ENCODE assay signal across 8 cellular contexts in genomic region chr19:3670258-3670795, GRCh38. TPM values are rescaled to one million over a fixed set of nuclear protein-coding genes. Genes with fewer than 3 reads are reported as not detected.
DNase-seq lines count a peak whose midpoint lies in the region; ATAC-seq and TF ChIP-seq lines count a peak whose summit lies in the region.

No MANE protein-coding gene starts in this region.

- H3K4me1 ChIP-seq in neural progenitor cell = peaks cover 39% of the 10 kb centered on the region

- peak; percentile 88 for DNase-seq in A172 (ENCODE audit: low spot score)
- peak; percentile 86 for DNase-seq in NCI-H460 (ENCODE audit: extremely low read depth, low read depth)
- peak; percentile 97 for DNase-seq in fibroblast of pulmonary artery (ENCODE audit: low read depth)
- DNase-seq in neural progenitor cell (ENCODE audit: low spot score) = peak; percentile 45
- DNase-seq in NCI-H1436 treated with DMSO at 0.1 percent for 48 hours (lab: John Stamatoyannopoulos, UW) = no peak
- DNase-seq in activated naive CD4-positive, alpha-beta T cell treated with anti-CD3 and anti-CD28 coated beads, Interleukin-2, amount 10 ng/mL, durations not matched to agents 7 days and 5 days = no peak

- no peak overlapping the region for H3K4me3 Mint-ChIP-seq in neural progenitor cell
- no peak overlapping the region for H3K4me3 Mint-ChIP-seq in activated naive CD4-positive, alpha-beta T cell treated with anti-CD3 and anti-CD28 coated beads, Interleukin-2, amount 10 ng/mL, durations not matched to agents 7 days and 5 days

- H4K20me1 ChIP-seq in neural progenitor cell (ENCODE audit: low read depth) = peaks cover 80% of the 10 kb centered on the region

- peaks cover 43% of the 10 kb centered on the region for H3K4me1 Mint-ChIP-seq in neural progenitor cell
- peaks cover 19% of the 10 kb centered on the region for H3K4me1 Mint-ChIP-seq in activated naive CD4-positive, alpha-beta T cell treated with anti-CD3 and anti-CD28 coated beads, Interleukin-2, amount 10 ng/mL, durations not matched to agents 7 days and 5 days

- no peaks in the 10 kb centered on the region for H3K27me3 ChIP-seq in neural progenitor cell

- no peak overlapping the region for H2AFZ ChIP-seq in neural progenitor cell (replicated peaks)

- peak overlapping the region; percentile 78 for H3K27ac Mint-ChIP-seq in neural progenitor cell
- H3K27ac Mint-ChIP-seq in activated naive CD4-positive, alpha-beta T cell treated with anti-CD3 and anti-CD28 coated beads, Interleukin-2, amount 10 ng/mL, durations not matched to agents 7 days and 5 days = no peak overlapping the region

- H3K36me3 Mint-ChIP-seq in neural progenitor cell = peaks cover 4% of the 10 kb centered on the region
- H3K36me3 Mint-ChIP-seq in activated naive CD4-positive, alpha-beta T cell treated with anti-CD3 and anti-CD28 coated beads, Interleukin-2, amount 10 ng/mL, durations not matched to agents 7 days and 5 days = no peaks in the 10 kb centered on the region

- no peak for ATAC-seq in HG03139 (IDR thresholded peaks at IDR 0.05; ENCODE audit: unreplicated experiment)
- no peak for ATAC-seq in GM21723 (IDR thresholded peaks at IDR 0.05; ENCODE audit: unreplicated experiment)

- H3K9me3 Mint-ChIP-seq in neural progenitor cell = no peaks in the 10 kb centered on the region
- no peaks in the 10 kb centered on the region for H3K9me3 Mint-ChIP-seq in activated naive CD4-positive, alpha-beta T cell treated with anti-CD3 and anti-CD28 coated beads, Interleukin-2, amount 10 ng/mL, durations not matched to agents 7 days and 5 days

- H3K4me2 ChIP-seq in neural progenitor cell = no peak overlapping the region

- no peaks in the 10 kb centered on the region for H3F3A ChIP-seq in neural progenitor cell (ENCODE audit: low read depth)

- H3K79me2 ChIP-seq in neural progenitor cell (ENCODE audit: low read depth) = peaks cover 33% of the 10 kb centered on the region

- H3K4me3 ChIP-seq in fibroblast of pulmonary artery (replicated peaks; ENCODE audit: low read depth, low read length) = peak overlapping the region; percentile 31
- H3K4me3 ChIP-seq in neural progenitor cell = no peak overlapping the region

- no peaks in the 10 kb centered on the region for H3K9me3 ChIP-seq in neural progenitor cell (ENCODE audit: low read depth)

- peak overlapping the region; percentile 14 for H3K9ac ChIP-seq in neural progenitor cell

- CTCF ChIA-PET in activated naive CD4-positive, alpha-beta T cell treated with anti-CD3 and anti-CD28 coated beads, Interleukin-2, amount 10 ng/mL, durations not matched to agents 7 days and 5 days (lab: Charles Lee) = no interaction called here

- no peaks in the 10 kb centered on the region for H3K36me3 ChIP-seq in neural progenitor cell

- H3K27ac ChIP-seq in neural progenitor cell = peak overlapping the region; percentile 76

- peaks cover 10% of the 10 kb centered on the region for H3K27me3 Mint-ChIP-seq in neural progenitor cell (ENCODE audit: insufficient read depth, low read depth)
- H3K27me3 Mint-ChIP-seq in activated naive CD4-positive, alpha-beta T cell treated with anti-CD3 and anti-CD28 coated beads, Interleukin-2, amount 10 ng/mL, durations not matched to agents 7 days and 5 days = peaks cover 15% of the 10 kb centered on the region

- TF ChIP-seq CTCF in fibroblast of pulmonary artery (IDR thresholded peaks at IDR 0.05; ENCODE audit: low read length, missing control alignments) (no peak), neural progenitor cell (IDR thresholded peaks at IDR 0.05) (no peak)

RNA-seq across cellular contexts. Expression of gene PIP5K1C, which starts 29.9 kb away (rescaled TPM):
- total RNA-seq in A172 (2014; rRNA removed; shearing (Covaris generic)) = 18.8 and 21.4 TPM in 2 replicates
- 6.2 and 6.8 TPM in 2 replicates for total RNA-seq in NCI-H460 (2014; rRNA removed; shearing (Covaris generic))
- 4.7 and 5.3 TPM in 2 replicates for polyA plus RNA-seq in NCI-H460 (2014; cell fraction: nucleus; rRNA removed)
- 8.6 and 26.6 TPM in 2 replicates for total RNA-seq in neural progenitor cell (ENCODE audit: low replicate concordance)

RNA-seq across cellular contexts. Expression of gene TJP3, which starts 37.9 kb away (rescaled TPM):
- total RNA-seq in A172 (2014; rRNA removed; shearing (Covaris generic)) = 0.93 and 0.98 TPM in 2 replicates
- total RNA-seq in NCI-H460 (2014; rRNA removed; shearing (Covaris generic)) = 0.69 and 0.98 TPM in 2 replicates
- 0.71 and 0.91 TPM in 2 replicates for polyA plus RNA-seq in NCI-H460 (2014; cell fraction: nucleus; rRNA removed)
- 14.7 and 32.5 TPM in 2 replicates for total RNA-seq in neural progenitor cell (ENCODE audit: low replicate concordance)

RNA-seq across cellular contexts. Expression of gene CACTIN, which starts 43.7 kb away (rescaled TPM):
- total RNA-seq in A172 (2014; rRNA removed; shearing (Covaris generic)) = 23.0 and 34.6 TPM in 2 replicates
- total RNA-seq in NCI-H460 (2014; rRNA removed; shearing (Covaris generic)) = 10.5 and 13.0 TPM in 2 replicates
- 41.2 and 48.9 TPM in 2 replicates for polyA plus RNA-seq in NCI-H460 (2014; cell fraction: nucleus; rRNA removed)
- 6.0 and 35.4 TPM in 2 replicates for total RNA-seq in neural progenitor cell (ENCODE audit: low replicate concordance)

Comparison
In these comparisons a context has a peak if more than half of its experiments do, and no peak if none do; other contexts are left out.
1. DNase-seq: peak in A172 (single experiment), NCI-H460 (single experiment), fibroblast of pulmonary artery (single experiment) and neural progenitor cell (single experiment); none in NCI-H1436 treated with DMSO at 0.1 percent for 48 hours (single experiment) and activated naive CD4-positive, alpha-beta T cell treated with anti-CD3 and anti-CD28 coated beads, Interleukin-2, amount 10 ng/mL, durations not matched to agents 7 days and 5 days (single experiment).